Comparison of ENCODE assay signal across 20 cellular contexts in the genomic region with DNA sequence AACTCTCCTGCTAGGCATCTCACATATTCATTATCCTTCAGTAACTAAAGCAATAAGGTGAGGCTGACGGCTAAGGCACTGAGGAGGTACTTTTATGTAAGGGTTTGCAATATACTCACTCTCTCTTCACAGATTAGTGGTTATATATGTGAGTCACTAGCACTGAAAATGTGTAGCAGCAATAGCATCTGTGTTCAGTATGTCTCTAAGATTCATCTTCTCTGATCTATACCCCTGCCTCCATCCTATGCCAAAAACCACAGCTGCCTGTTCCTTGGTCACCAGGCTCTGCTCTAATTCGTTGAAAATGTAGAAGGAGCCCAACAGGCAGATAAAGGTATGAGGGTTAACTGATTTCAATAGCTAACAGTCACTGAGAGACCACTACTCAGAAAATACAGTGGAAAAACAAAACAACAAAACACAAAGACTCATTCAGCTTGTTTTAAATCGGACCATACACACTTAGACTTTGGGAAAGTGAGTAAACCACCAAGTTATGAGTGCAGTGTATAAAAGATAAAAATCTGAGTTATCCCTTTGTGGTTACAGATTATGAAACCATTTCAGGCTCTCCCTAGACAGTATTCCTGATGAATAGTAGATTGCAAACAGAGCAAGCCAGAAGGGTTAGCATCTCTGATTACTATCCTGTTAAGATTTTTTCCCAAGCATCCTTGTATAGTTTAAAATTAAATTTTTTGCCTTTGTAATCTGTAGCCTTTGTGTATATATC.
A peak's percentile ranks its signal among the peaks of the same experiment; 100 is the strongest.
DNase-seq lines count a peak whose midpoint lies in the region; ATAC-seq and TF ChIP-seq lines count a peak whose summit lies in the region.
"Had no signal": no experiment of that assay in that cellular context is flagged by ENCODE, and none has a peak within 500 bp of the region (broad histone marks: within the 10 kb centered on the region; RNA-seq: fewer than 3 reads in every experiment).

No MANE protein-coding gene starts in this region.

- no peak overlapping the region for H3K4me3 Mint-ChIP-seq in activated CD8-positive, alpha-beta T cell treated with anti-CD3 and anti-CD28 coated beads for 36 hours
- no peak overlapping the region for H3K4me3 Mint-ChIP-seq in activated naive CD8-positive, alpha-beta T cell treated with anti-CD3 and anti-CD28 coated beads, Interleukin-2, amount 50 U/mL, for 24 hours
- H3K4me3 Mint-ChIP-seq: CD14-positive monocyte, naive B cell had no signal

- H3K27me3 ChIP-seq in PC-3 (ENCODE audit: low read length) = no peaks in the 10 kb centered on the region
- H3K27me3 ChIP-seq: thyroid gland had no signal

- no peaks in the 10 kb centered on the region for H3K4me1 Mint-ChIP-seq in activated CD8-positive, alpha-beta T cell treated with anti-CD3 and anti-CD28 coated beads for 36 hours (ENCODE audit: low read depth)
- no peaks in the 10 kb centered on the region for H3K4me1 Mint-ChIP-seq in activated naive CD8-positive, alpha-beta T cell treated with anti-CD3 and anti-CD28 coated beads, Interleukin-2, amount 50 U/mL, for 24 hours
- H3K4me1 Mint-ChIP-seq: CD14-positive monocyte, naive B cell had no signal

- H3F3A ChIP-seq in PC-3 (ENCODE audit: low read length, unreplicated experiment) = no peaks in the 10 kb centered on the region

- intact Hi-C loops in PC-3 (cut with micrococcal nuclease) = no loop called here
- intact Hi-C loops in activated CD8-positive, alpha-beta T cell treated with anti-CD3 and anti-CD28 coated beads for 36 hours (cut with micrococcal nuclease) = no loop called here

- H4K20me1 ChIP-seq in PC-3 (ENCODE audit: low read length) = no peaks in the 10 kb centered on the region

- ATAC-seq in PC-3 = no peak
- no peak for ATAC-seq in activated CD8-positive, alpha-beta T cell treated with anti-CD3 and anti-CD28 coated beads for 36 hours
- no peak for ATAC-seq in activated naive CD8-positive, alpha-beta T cell treated with anti-CD3 and anti-CD28 coated beads, Interleukin-2, amount 50 U/mL, for 24 hours

- POLR2A ChIA-PET in PC-3 (lab: Charles Lee; ENCODE audit: unreplicated experiment) = no interaction called here
- POLR2A ChIA-PET in activated CD8-positive, alpha-beta T cell treated with anti-CD3 and anti-CD28 coated beads for 36 hours (lab: Charles Lee) = no interaction called here

- H3K79me2 ChIP-seq in PC-3 (ENCODE audit: low read length) = no peaks in the 10 kb centered on the region

- no peak overlapping the region for H3K9ac ChIP-seq in PC-3 (ENCODE audit: low read length)

- no peak overlapping the region for H3K4me3 ChIP-seq in PC-3 (ENCODE audit: low read length)
- H3K4me3 ChIP-seq in choroid plexus epithelial cell (ENCODE audit: low read depth, low read length) = no peak overlapping the region
- H3K4me3 ChIP-seq: thyroid gland had no signal

- H3K27me3 Mint-ChIP-seq in activated CD8-positive, alpha-beta T cell treated with anti-CD3 and anti-CD28 coated beads for 36 hours = no peaks in the 10 kb centered on the region
- H3K27me3 Mint-ChIP-seq in activated naive CD8-positive, alpha-beta T cell treated with anti-CD3 and anti-CD28 coated beads, Interleukin-2, amount 50 U/mL, for 24 hours = no peaks in the 10 kb centered on the region
- H3K27me3 Mint-ChIP-seq: progenitor cell of endocrine pancreas had no signal

- H3K36me3 Mint-ChIP-seq in activated CD8-positive, alpha-beta T cell treated with anti-CD3 and anti-CD28 coated beads for 36 hours (ENCODE audit: low read depth) = no peaks in the 10 kb centered on the region
- H3K36me3 Mint-ChIP-seq in activated naive CD8-positive, alpha-beta T cell treated with anti-CD3 and anti-CD28 coated beads, Interleukin-2, amount 50 U/mL, for 24 hours (ENCODE audit: low read depth) = peaks cover 3% of the 10 kb centered on the region
- H3K36me3 Mint-ChIP-seq: CD14-positive monocyte had no signal

- no peaks in the 10 kb centered on the region for H3K36me3 ChIP-seq in PC-3 (ENCODE audit: low read depth, low read length)
- H3K36me3 ChIP-seq: thyroid gland had no signal

- H3K27ac ChIP-seq in PC-3 (ENCODE audit: low read length) = no peak overlapping the region
- H3K27ac ChIP-seq: thyroid gland had no signal

- peak; percentile 54 for DNase-seq in ELR (ENCODE audit: low read depth)
- DNase-seq in PC-3 = peak; percentile 35
- DNase-seq in choroid plexus epithelial cell (ENCODE audit: low read depth) = peak; percentile 75
- DNase-seq in myocyte (ENCODE audit: low read depth) = peak; percentile 12
- no peak for DNase-seq in activated CD8-positive, alpha-beta T cell treated with anti-CD3 and anti-CD28 coated beads for 36 hours
- DNase-seq in dermis blood vessel endothelial cell = no peak
- DNase-seq in activated naive CD8-positive, alpha-beta T cell treated with anti-CD3 and anti-CD28 coated beads, Interleukin-2, amount 50 U/mL, for 24 hours = no peak
- no peak for DNase-seq in cerebellar cortex (ENCODE audit: low spot score)
- DNase-seq: activated CD8-positive, alpha-beta memory T cell treated with anti-CD3 and anti-CD28 coated beads, Interleukin-2, amount 50 U/mL, for 4 hours; activated naive CD4-positive, alpha-beta T cell; effector CD4-positive, alpha-beta T cell; naive B cell; NCI-H146; NCI-H2227 treated with DMSO at 0.1 percent for 48 hours; SHP77 treated with DMSO at 0.1 percent for 48 hours; small intestine; T1000; thyroid gland had no signal

- no peaks in the 10 kb centered on the region for H3K9me3 ChIP-seq in PC-3 (ENCODE audit: low read length)
- H3K9me3 ChIP-seq: thyroid gland had no signal

- CTCF ChIA-PET in PC-3 (lab: Charles Lee) = no interaction called here
- CTCF ChIA-PET in activated CD8-positive, alpha-beta T cell treated with anti-CD3 and anti-CD28 coated beads for 36 hours (lab: Charles Lee) = no interaction called here

- H3K27ac Mint-ChIP-seq in activated CD8-positive, alpha-beta T cell treated with anti-CD3 and anti-CD28 coated beads for 36 hours = no peak overlapping the region
- H3K27ac Mint-ChIP-seq in activated naive CD8-positive, alpha-beta T cell treated with anti-CD3 and anti-CD28 coated beads, Interleukin-2, amount 50 U/mL, for 24 hours = no peak overlapping the region
- H3K27ac Mint-ChIP-seq: naive B cell, progenitor cell of endocrine pancreas had no signal

- peaks cover 5% of the 10 kb centered on the region; the same call in 1 of the 2 replicates for H3K4me1 ChIP-seq in PC-3 (ENCODE audit: insufficient read depth, low read length)
- H3K4me1 ChIP-seq: thyroid gland had no signal

- TF ChIP-seq CTCF in PC-3 (conservative IDR thresholded peaks at IDR 0.05; ENCODE audit: low read depth, low read length) = no peak
- TF ChIP-seq CTCF in choroid plexus epithelial cell (conservative IDR thresholded peaks at IDR 0.05; ENCODE audit: low read depth, low read length) = no peak
- no peak for TF ChIP-seq CTCF in activated CD8-positive, alpha-beta T cell treated with anti-CD3 and anti-CD28 coated beads for 36 hours (IDR thresholded peaks at IDR 0.05)

- H3K4me2 ChIP-seq in PC-3 (ENCODE audit: low read length) = no peak overlapping the region

- H3K9me2 ChIP-seq in PC-3 (replicated peaks; ENCODE audit: low read length) = no peaks in the 10 kb centered on the region

- peaks cover 3% of the 10 kb centered on the region for H3K9me3 Mint-ChIP-seq in activated CD8-positive, alpha-beta T cell treated with anti-CD3 and anti-CD28 coated beads for 36 hours
- peaks cover 4% of the 10 kb centered on the region for H3K9me3 Mint-ChIP-seq in activated naive CD8-positive, alpha-beta T cell treated with anti-CD3 and anti-CD28 coated beads, Interleukin-2, amount 50 U/mL, for 24 hours

- no peak overlapping the region for H2AFZ ChIP-seq in PC-3 (ENCODE audit: low read length)

- BruUV-seq in PC-3 (replicated peaks; lab: Mats Ljungman, UMichigan) = no TSS peak

Comparison
In these comparisons a context has a peak if more than half of its experiments do, and no peak if none do; other contexts are left out.
1. DNase-seq: peak in ELR (single experiment), PC-3 (single experiment), choroid plexus epithelial cell (single experiment) and myocyte (single experiment); none in activated CD8-positive, alpha-beta T cell treated with anti-CD3 and anti-CD28 coated beads for 36 hours (single experiment), dermis blood vessel endothelial cell (single experiment), activated naive CD8-positive, alpha-beta T cell treated with anti-CD3 and anti-CD28 coated beads, Interleukin-2, amount 50 U/mL, for 24 hours (single experiment) and cerebellar cortex (single experiment).